Comparison of ENCODE assay signal across 36 cellular contexts in genomic region chr4:152579107-152579764, GRCh38.
"Had no signal": no experiment of that assay in that cellular context is flagged by ENCODE, and none has a peak within 500 bp of the region (broad histone marks: within the 10 kb centered on the region; RNA-seq: fewer than 3 reads in every experiment).

No MANE protein-coding gene starts in this region.

- H3K4me2 ChIP-seq: KMS-11 had no signal

- H3K4me1 Mint-ChIP-seq: activated CD4-positive, alpha-beta T cell treated with anti-CD3 and anti-CD28 coated beads, Interleukin-2, amount 10 ng/mL, durations not matched to agents 24 days and 14 days; activated naive CD8-positive, alpha-beta T cell treated with anti-CD3 and anti-CD28 coated beads, Interleukin-2, amount 50 U/mL, for 24 hours had no signal

- H3K36me3 ChIP-seq: brain microvascular endothelial cell, Peyer's patch, WERI-Rb-1 had no signal

- H3K4me3 Mint-ChIP-seq: activated CD4-positive, alpha-beta T cell treated with anti-CD3 and anti-CD28 coated beads, Interleukin-2, amount 10 ng/mL, durations not matched to agents 24 days and 14 days; activated CD8-positive, alpha-beta T cell treated with anti-CD3 and anti-CD28 coated beads, Interleukin-2, amount 10 ng/mL, durations not matched to agents 7 days and 5 days; activated naive CD4-positive, alpha-beta T cell treated with anti-CD3 and anti-CD28 coated beads for 36 hours; activated naive CD8-positive, alpha-beta T cell; activated naive CD8-positive, alpha-beta T cell treated with anti-CD3 and anti-CD28 coated beads, Interleukin-2, amount 50 U/mL, for 24 hours; activated T-cell treated with anti-CD3 and anti-CD28 coated beads, Interleukin-2, amount 50 U/mL, for 4 hours; activated T-helper 1 cell treated with anti-CD3 and anti-CD28 coated beads, Interleukin-12 subunit alpha, Interleukin-12 subunit beta, Interleukin-2, Interleukin-4 antibody, amounts not matched to agents 30 ng/mL and 10 ng/mL and 1 ng/mL, durations not matched to agents 14 hours and 24 hours and 36 hours had no signal

- ATAC-seq: activated CD8-positive, alpha-beta T cell treated with anti-CD3 and anti-CD28 coated beads, Interleukin-2, amount 10 ng/mL, durations not matched to agents 7 days and 5 days; activated naive CD8-positive, alpha-beta T cell treated with anti-CD3 and anti-CD28 coated beads, Interleukin-2, amount 50 U/mL, for 24 hours; activated T-cell treated with anti-CD3 and anti-CD28 coated beads, Interleukin-2, amount 50 U/mL, for 4 hours; PC-3; SK-N-SH treated with all-trans-retinoic acid at 6 μM for 48 hours had no signal

- H3K9me3 Mint-ChIP-seq: activated CD4-positive, alpha-beta T cell treated with anti-CD3 and anti-CD28 coated beads, Interleukin-2, amount 10 ng/mL, durations not matched to agents 24 days and 14 days; activated naive CD4-positive, alpha-beta T cell treated with anti-CD3 and anti-CD28 coated beads for 36 hours; activated naive CD8-positive, alpha-beta T cell treated with anti-CD3 and anti-CD28 coated beads, Interleukin-2, amount 50 U/mL, for 24 hours; activated T-cell treated with anti-CD3 and anti-CD28 coated beads, Interleukin-2, amount 50 U/mL, for 4 hours; activated T-helper 1 cell treated with anti-CD3 and anti-CD28 coated beads, Interleukin-12 subunit alpha, Interleukin-12 subunit beta, Interleukin-2, Interleukin-4 antibody, amounts not matched to agents 30 ng/mL and 10 ng/mL and 1 ng/mL, durations not matched to agents 14 hours and 24 hours and 36 hours had no signal

- H3K27me3 ChIP-seq: brain microvascular endothelial cell, Peyer's patch had no signal

- H3K27ac Mint-ChIP-seq: activated CD4-positive, alpha-beta T cell treated with anti-CD3 and anti-CD28 coated beads, Interleukin-2, amount 10 ng/mL, durations not matched to agents 24 days and 14 days; activated CD8-positive, alpha-beta T cell treated with anti-CD3 and anti-CD28 coated beads, Interleukin-2, amount 10 ng/mL, durations not matched to agents 7 days and 5 days; activated naive CD4-positive, alpha-beta T cell treated with anti-CD3 and anti-CD28 coated beads for 36 hours; activated naive CD8-positive, alpha-beta T cell; activated naive CD8-positive, alpha-beta T cell treated with anti-CD3 and anti-CD28 coated beads, Interleukin-2, amount 50 U/mL, for 24 hours; activated T-helper 1 cell treated with anti-CD3 and anti-CD28 coated beads, Interleukin-12 subunit alpha, Interleukin-12 subunit beta, Interleukin-2, Interleukin-4 antibody, amounts not matched to agents 30 ng/mL and 10 ng/mL and 1 ng/mL, durations not matched to agents 14 hours and 24 hours and 36 hours had no signal

- H3K9me3 ChIP-seq: Peyer's patch had no signal

- H3K9ac ChIP-seq: KMS-11 had no signal

- H3K27me3 Mint-ChIP-seq: activated naive CD8-positive, alpha-beta T cell; activated naive CD8-positive, alpha-beta T cell treated with anti-CD3 and anti-CD28 coated beads, Interleukin-2, amount 50 U/mL, for 24 hours had no signal

- H3K27ac ChIP-seq: brain microvascular endothelial cell, KMS-11, Peyer's patch, WERI-Rb-1 had no signal

- H3K4me3 ChIP-seq: Peyer's patch had no signal

- H3K4me1 ChIP-seq: Peyer's patch had no signal

- DNase-seq: activated CD4-positive, alpha-beta T cell treated with anti-CD3 and anti-CD28 coated beads, Interleukin-2, amount 10 ng/mL, durations not matched to agents 24 days and 14 days; activated CD4-positive, alpha-beta T cell treated with anti-CD3 and anti-CD28 coated beads, Interleukin-2, amount 50 U/mL, for 4 hours; activated CD8-positive, alpha-beta memory T cell treated with anti-CD3 and anti-CD28 coated beads, Interleukin-2, amount 50 U/mL, for 4 hours; activated CD8-positive, alpha-beta T cell treated with anti-CD3 and anti-CD28 coated beads, Interleukin-2, amount 10 ng/mL, durations not matched to agents 7 days and 5 days; activated gamma-delta T cell treated with Interleukin-2 at 50 U/mL for 16 hours; activated naive CD4-positive, alpha-beta T cell treated with anti-CD3 and anti-CD28 coated beads for 36 hours; activated naive CD8-positive, alpha-beta T cell treated with anti-CD3 and anti-CD28 coated beads, Interleukin-2, amount 50 U/mL, for 24 hours; activated T-cell treated with anti-CD3 and anti-CD28 coated beads for 4 hours; activated T-cell treated with anti-CD3 and anti-CD28 coated beads, Interleukin-2, amount 50 U/mL, for 4 hours; amniotic stem cell; aorta; brain microvascular endothelial cell; central memory CD4-positive, alpha-beta T cell; NCI-H1092 treated with DMSO at 0.1 percent for 48 hours; NCI-H1417; NCI-H146; NCI-H187; NCI-H2029 treated with DMSO at 0.1 percent for 48 hours; NCI-H2107; NCI-H2171; NCI-H510A; NCI-H526; NCI-H748 treated with DMSO at 0.1 percent for 48 hours; NK-92 treated with Interleukin-12 subunit alpha and Interleukin-12 subunit beta, amount 100 ng/mL, for 24 hours; PC-3; Peyer's patch; RPMI8226; SHP77 treated with DMSO at 0.1 percent for 48 hours; SW 1271; T-helper 1 cell; T1000; WERI-Rb-1 had no signal

- H3K36me3 Mint-ChIP-seq: activated naive CD8-positive, alpha-beta T cell had no signal
